20 cellular contexts compared by ENCODE assay signal in genomic region chr21:17088500-17088899, GRCh38.
"Had no signal": no experiment of that assay in that cellular context is flagged by ENCODE, and none has a peak within 500 bp of the region (broad histone marks: within the 10 kb centered on the region; RNA-seq: fewer than 3 reads in every experiment).

No MANE protein-coding gene starts in this region.

- H3K27ac ChIP-seq: colonic mucosa, heart right ventricle, pancreas, psoas muscle, spleen had no signal

- H3K36me3 Mint-ChIP-seq: stimulated activated memory B cell treated with anti-CD40 and anti-IgM and Interleukin-4, amounts not matched to agents 10 μg/mL and 1 μg/mL and 100 μg/mL, for 72 hours had no signal

- H3K4me1 ChIP-seq: colonic mucosa, heart right ventricle, pancreas, psoas muscle, spleen, testis had no signal

- DNase-seq: cerebellar nuclear complex; colonic mucosa; effector CD8-positive, alpha-beta T cell; heart right ventricle; islet precursor cell; mammary epithelial cell; occipital lobe; pancreas; psoas muscle; spleen; stimulated activated CD4-positive, alpha-beta T cell treated with anti-CD3 and anti-CD28 coated beads, Interleukin-15, amount 100 ng/mL, for 24 hours; stimulated activated CD4-positive, alpha-beta T cell treated with anti-CD3 and anti-CD28 coated beads, Interleukin-1b, Interleukin-23, amount 100 ng/mL, for 48 hours; stimulated activated CD4-positive, alpha-beta T cell treated with anti-CD3 and anti-CD28 coated beads, Interleukin-4, amount 100 ng/mL, for 24 hours; testis had no signal

- H3K27me3 Mint-ChIP-seq: natural killer cell treated with Interleukin-12 subunit alpha and Interleukin-12 subunit beta and Interleukin-15 and Interleukin-18, amount 100 ng/mL, for 72 hours; stimulated activated memory B cell treated with anti-CD40 and anti-IgM and Interleukin-4, amounts not matched to agents 10 μg/mL and 1 μg/mL and 100 μg/mL, for 72 hours; stimulated activated naive CD8-positive, alpha-beta T cell treated with anti-CD3 and anti-CD28 coated beads, Interleukin-15, Interleukin-2, amounts not matched to agents 100 ng/mL and 50 ng/mL, for 24 hours had no signal

- H3K9me3 ChIP-seq: colonic mucosa, pancreas, psoas muscle, testis, tibial nerve had no signal

- H3K4me3 ChIP-seq: colonic mucosa, heart right ventricle, pancreas, psoas muscle, spleen, testis, tibial nerve had no signal

- H3K4me1 Mint-ChIP-seq: stimulated activated memory B cell treated with anti-CD40 and anti-IgM and Interleukin-4, amounts not matched to agents 10 μg/mL and 1 μg/mL and 100 μg/mL, for 72 hours had no signal

- H3K36me3 ChIP-seq: colonic mucosa, heart right ventricle, pancreas, spleen, tibial nerve had no signal

- H3K27ac Mint-ChIP-seq: natural killer cell treated with Interleukin-12 subunit alpha and Interleukin-12 subunit beta and Interleukin-15 and Interleukin-18, amount 100 ng/mL, for 72 hours; stimulated activated memory B cell treated with anti-CD40 and anti-IgM and Interleukin-4, amounts not matched to agents 10 μg/mL and 1 μg/mL and 100 μg/mL, for 72 hours; stimulated activated naive CD8-positive, alpha-beta T cell treated with anti-CD3 and anti-CD28 coated beads, Interleukin-15, Interleukin-2, amounts not matched to agents 100 ng/mL and 50 ng/mL, for 24 hours had no signal

- H3K4me3 Mint-ChIP-seq: natural killer cell treated with Interleukin-12 subunit alpha and Interleukin-12 subunit beta and Interleukin-15 and Interleukin-18, amount 100 ng/mL, for 72 hours; stimulated activated memory B cell treated with anti-CD40 and anti-IgM and Interleukin-4, amounts not matched to agents 10 μg/mL and 1 μg/mL and 100 μg/mL, for 72 hours; stimulated activated naive CD8-positive, alpha-beta T cell treated with anti-CD3 and anti-CD28 coated beads, Interleukin-15, Interleukin-2, amounts not matched to agents 100 ng/mL and 50 ng/mL, for 24 hours had no signal

- ATAC-seq: heart right ventricle; left lobe of liver; natural killer cell treated with Interleukin-12 subunit alpha and Interleukin-12 subunit beta and Interleukin-15 and Interleukin-18, amount 100 ng/mL, for 72 hours; pancreas; psoas muscle; sciatic nerve; stimulated activated memory B cell treated with anti-CD40 and anti-IgM and Interleukin-4, amounts not matched to agents 10 μg/mL and 1 μg/mL and 100 μg/mL, for 72 hours had no signal

- H3K27me3 ChIP-seq: colonic mucosa, heart right ventricle, pancreas, spleen, testis, tibial nerve had no signal
